ENCODE assay signal across 17 cellular contexts in genomic region chr2:149101818-149102217, GRCh38.
"Had no signal": no experiment of that assay in that cellular context is flagged by ENCODE, and none has a peak within 500 bp of the region (broad histone marks: within the 10 kb centered on the region; RNA-seq: fewer than 3 reads in every experiment).

No MANE protein-coding gene starts in this region.

- H3K36me3 Mint-ChIP-seq: activated CD4-positive, alpha-beta memory T cell treated with anti-CD3 and anti-CD28 coated beads for 36 hours; activated naive CD4-positive, alpha-beta T cell treated with anti-CD3 and anti-CD28 coated beads, Interleukin-2, amount 10 ng/mL, durations not matched to agents 7 days and 5 days; immature natural killer cell; stimulated activated naive B cell treated with anti-CD40 and anti-IgM and Interleukin-4, amounts not matched to agents 10 μg/mL and 1 μg/mL and 100 μg/mL, for 72 hours had no signal

- H3K27me3 ChIP-seq: cardiac muscle cell had no signal

- DNase-seq: activated CD4-positive, alpha-beta memory T cell treated with anti-CD3 and anti-CD28 coated beads for 36 hours; activated CD4-positive, alpha-beta T cell treated with anti-CD3 and anti-CD28 coated beads for 4 hours; activated CD4-positive, CD25-positive, alpha-beta regulatory T cell; activated effector memory CD4-positive, alpha-beta T cell treated with Interleukin-2 at 50 U/mL for 16 hours; activated naive CD4-positive, alpha-beta T cell treated with anti-CD3 and anti-CD28 coated beads, Interleukin-2, amount 10 ng/mL, durations not matched to agents 7 days and 5 days; activated T-cell treated with anti-CD3 and anti-CD28 coated beads, Interleukin-2, amount 50 U/mL, for 72 hours; foreskin fibroblast; immature natural killer cell; left ventricle myocardium inferior; stimulated activated CD4-positive, alpha-beta T cell treated with anti-CD3 and anti-CD28 coated beads, Interleukin-2, amount 100 ng/mL, for 48 hours; stimulated activated CD8-positive, alpha-beta memory T cell treated with anti-CD3 and anti-CD28 coated beads, Interleukin-4, amount 100 ng/mL, for 48 hours; stimulated activated naive B cell treated with anti-CD40 and anti-IgM and Interleukin-4, amounts not matched to agents 10 μg/mL and 1 μg/mL and 100 μg/mL, for 72 hours; T1000 had no signal

- H3K9me3 Mint-ChIP-seq: activated naive CD4-positive, alpha-beta T cell treated with anti-CD3 and anti-CD28 coated beads, Interleukin-2, amount 10 ng/mL, durations not matched to agents 7 days and 5 days; T-helper 1 cell treated with Interleukin-12 subunit alpha and Interleukin-12 subunit beta and Interleukin-4 antibody, amounts not matched to agents 30 μg/mL and 1 μg/mL, for 36 hours; type B pancreatic cell had no signal

- H3K4me1 ChIP-seq: left ventricle myocardium inferior had no signal

- H3K4me3 ChIP-seq: cardiac muscle cell, left ventricle myocardium inferior had no signal

- H3K36me3 ChIP-seq: cardiac muscle cell, left ventricle myocardium inferior had no signal

- H3K4me1 Mint-ChIP-seq: activated naive CD4-positive, alpha-beta T cell treated with anti-CD3 and anti-CD28 coated beads, Interleukin-2, amount 10 ng/mL, durations not matched to agents 7 days and 5 days; immature natural killer cell; stimulated activated naive B cell treated with anti-CD40 and anti-IgM and Interleukin-4, amounts not matched to agents 10 μg/mL and 1 μg/mL and 100 μg/mL, for 72 hours had no signal

- H3K27ac Mint-ChIP-seq: activated CD4-positive, alpha-beta memory T cell treated with anti-CD3 and anti-CD28 coated beads for 36 hours; activated naive CD4-positive, alpha-beta T cell treated with anti-CD3 and anti-CD28 coated beads, Interleukin-2, amount 10 ng/mL, durations not matched to agents 7 days and 5 days; activated T-cell treated with anti-CD3 and anti-CD28 coated beads, Interleukin-2, amount 50 U/mL, for 72 hours; immature natural killer cell; stimulated activated naive B cell treated with anti-CD40 and anti-IgM and Interleukin-4, amounts not matched to agents 10 μg/mL and 1 μg/mL and 100 μg/mL, for 72 hours; T-helper 1 cell treated with Interleukin-12 subunit alpha and Interleukin-12 subunit beta and Interleukin-4 antibody, amounts not matched to agents 30 μg/mL and 1 μg/mL, for 36 hours; type B pancreatic cell had no signal

- ATAC-seq: activated T-cell treated with anti-CD3 and anti-CD28 coated beads, Interleukin-2, amount 50 U/mL, for 72 hours; stimulated activated naive B cell treated with anti-CD40 and anti-IgM and Interleukin-4, amounts not matched to agents 10 μg/mL and 1 μg/mL and 100 μg/mL, for 72 hours had no signal

- H3K27ac ChIP-seq: cardiac muscle cell, left ventricle myocardium inferior had no signal

- H3K4me3 Mint-ChIP-seq: activated CD4-positive, alpha-beta memory T cell treated with anti-CD3 and anti-CD28 coated beads for 36 hours; activated naive CD4-positive, alpha-beta T cell treated with anti-CD3 and anti-CD28 coated beads, Interleukin-2, amount 10 ng/mL, durations not matched to agents 7 days and 5 days; activated T-cell treated with anti-CD3 and anti-CD28 coated beads, Interleukin-2, amount 50 U/mL, for 72 hours; immature natural killer cell; nephron; stimulated activated naive B cell treated with anti-CD40 and anti-IgM and Interleukin-4, amounts not matched to agents 10 μg/mL and 1 μg/mL and 100 μg/mL, for 72 hours; T-helper 1 cell treated with Interleukin-12 subunit alpha and Interleukin-12 subunit beta and Interleukin-4 antibody, amounts not matched to agents 30 μg/mL and 1 μg/mL, for 36 hours; type B pancreatic cell had no signal

- H3K27me3 Mint-ChIP-seq: activated naive CD4-positive, alpha-beta T cell treated with anti-CD3 and anti-CD28 coated beads, Interleukin-2, amount 10 ng/mL, durations not matched to agents 7 days and 5 days; type B pancreatic cell had no signal
